ENCODE assay signal across 17 cellular contexts in genomic region chr10:69385454-69386350, GRCh38. TPM values are rescaled to one million over a fixed set of nuclear protein-coding genes. Genes with fewer than 3 reads are reported as not detected.
A peak's percentile ranks its signal among the peaks of the same experiment; 100 is the strongest.
DNase-seq lines count a peak whose midpoint lies in the region; FAIRE-seq and TF ChIP-seq lines count a peak whose summit lies in the region.
"Had no signal": no experiment of that assay in that cellular context is flagged by ENCODE, and none has a peak within 500 bp of the region (broad histone marks: within the 10 kb centered on the region; RNA-seq: fewer than 3 reads in every experiment).

No MANE protein-coding gene starts in this region.

- H3K79me2 ChIP-seq in H1 (ENCODE audit: control insufficient read depth in 1 of 2, insufficient read depth in 2 of 2, low read length in 2 of 2), result no peaks in the 10 kb centered on the region

- H3K4ac ChIP-seq in H1 (replicated peaks; ENCODE audit: insufficient read length, low read depth, low read length), result no peak overlapping the region

- peak overlapping the region; percentile 5; the same call in 1 of the 2 replicates for H2BK5ac ChIP-seq in H1 (ENCODE audit: low read depth, low read length)

- H3K14ac ChIP-seq in H1 (ENCODE audit: insufficient read length), result no peak overlapping the region

- H3K27ac ChIP-seq in H1 (ENCODE audit: low read depth, low read length) (no peak overlapping the region), mucosa of rectum (ENCODE audit: low read depth in 2 of 2, low read length in 2 of 2) (peak overlapping the region; percentile 48 to 50), uterus (peak overlapping the region; percentile 16 to 22)
- H3K27ac ChIP-seq: brain microvascular endothelial cell, HL-60 had no signal

- no peak overlapping the region for H2BK120ac ChIP-seq in H1 (replicated peaks; ENCODE audit: low read depth, low read length)

- H3K27ac Mint-ChIP-seq in activated naive CD4-positive, alpha-beta T cell treated with anti-CD3 and anti-CD28 coated beads, Interleukin-2, amount 50 U/mL, for 24 hours, result peak overlapping the region; percentile 63
- H3K27ac Mint-ChIP-seq in activated CD4-positive, alpha-beta memory T cell treated with anti-CD3 and anti-CD28 coated beads for 36 hours, result no peak overlapping the region
- H3K27ac Mint-ChIP-seq: WTC11 had no signal

- no peak overlapping the region for H2BK15ac ChIP-seq in H1 (ENCODE audit: low read length)

- no peaks in the 10 kb centered on the region for H3K23me2 ChIP-seq in H1 (ENCODE audit: low read depth, low read length)

- H3K4me3 ChIP-seq in H1 (ENCODE audit: extremely low read depth in 1 of 4, insufficient read depth in 2 of 4, low read depth in 3 of 4, low read length in 4 of 4) (no peak overlapping the region), mucosa of rectum (ENCODE audit: low read length in 2 of 2) (no peak overlapping the region), uterus (no peak overlapping the region)
- H3K4me3 ChIP-seq: dorsolateral prefrontal cortex, GM12878 had no signal

- peaks cover 6% of the 10 kb centered on the region for H3K4me1 Mint-ChIP-seq in activated naive CD4-positive, alpha-beta T cell treated with anti-CD3 and anti-CD28 coated beads, Interleukin-2, amount 50 U/mL, for 24 hours
- H3K4me1 Mint-ChIP-seq in activated CD4-positive, alpha-beta memory T cell treated with anti-CD3 and anti-CD28 coated beads for 36 hours (ENCODE audit: low read depth), result peaks cover 2% of the 10 kb centered on the region

- no peak overlapping the region for H2BK20ac ChIP-seq in H1 (ENCODE audit: low read length)

- no peak for DNase-seq in activated naive CD4-positive, alpha-beta T cell treated with anti-CD3 and anti-CD28 coated beads, Interleukin-2, amount 50 U/mL, for 16 hours
- DNase-seq in H1 (ENCODE audit: low read depth in 1 of 2, low spot score in 2 of 2) (no peak), uterus (no peak), Ammon's horn (ENCODE audit: low spot score) (no peak), NCI-H146 treated with DMSO at 0.1 percent for 48 hours (lab: John Stamatoyannopoulos, UW; ENCODE audit: unreplicated experiment) (no peak)
- no peak for DNase-seq in activated CD4-positive, alpha-beta memory T cell treated with anti-CD3 and anti-CD28 coated beads for 36 hours
- DNase-seq: brain microvascular endothelial cell, dorsolateral prefrontal cortex, KG1, NCI-H1092 treated with DMSO at 0.1 percent for 48 hours, NCI-H2171 treated with DMSO at 0.1 percent for 48 hours had no signal

- no peak for TF ChIP-seq EP300 in H1 (IDR thresholded peaks at IDR 0.05; ENCODE audit: borderline replicate concordance in 1 of 2, low read depth in 2 of 2, low read length in 2 of 2)

- 88% methylated on average over 11 of the region's 11 CpGs; no CpG with 5 or more reads in 1 of the 2 experiments for WGBS in H1 (ENCODE audit: extremely low coverage in 1 of 2, insufficient coverage in 1 of 2, insufficient read length in 1 of 2, insufficient replicate concordance in 2 of 2, low coverage in 1 of 2, low lambda C conversion rate in 2 of 2, missing lambda C conversion rate in 1 of 2), 2 experiments

- H2AFZ ChIP-seq in H1 (ENCODE audit: low read length), result no peak overlapping the region

- POLR2A ChIA-PET in H1 (lab: Charles Lee; ENCODE audit: partially characterized antibody), result interaction anchor here (1.2 kb wide), 1 partner anchor 11 kb away, joined by 3 read pairs; no protein-coding TSS in a partner anchor
- POLR2A ChIA-PET in activated CD4-positive, alpha-beta memory T cell treated with anti-CD3 and anti-CD28 coated beads for 36 hours (lab: Charles Lee), result no interaction called here

- no peak overlapping the region for H4K5ac ChIP-seq in H1 (ENCODE audit: insufficient read length, low read depth, low read length)

- H3K4me1 ChIP-seq in H1 (replicated peaks in 1 of 4; ENCODE audit: control insufficient read depth in 3 of 4, insufficient read depth in 4 of 4, low read length in 3 of 4) (peaks cover 6 to 16% (median 12%) of the 10 kb centered on the region in 4 experiments), mucosa of rectum (ENCODE audit: control insufficient read depth in 2 of 2, insufficient read depth in 2 of 2, low read length in 2 of 2) (peaks cover 4 to 5% of the 10 kb centered on the region in 2 donors), uterus (peaks cover 11 to 14% of the 10 kb centered on the region in 2 donors)

- H3K18ac ChIP-seq in H1 (ENCODE audit: extremely low read depth, low read length), result no peak overlapping the region

- H3K56ac ChIP-seq in H1 (replicated peaks; ENCODE audit: insufficient read length, low read depth, low read length), result no peak overlapping the region

- H3K79me1 ChIP-seq in H1 (ENCODE audit: low read depth, low read length), result peaks cover 9% of the 10 kb centered on the region; the same call in 1 of the 2 replicates

- peaks cover 16 to 62% (median 51%) of the 10 kb centered on the region in 4 experiments for H3K36me3 ChIP-seq in H1 (ENCODE audit: control insufficient read depth in 2 of 4, insufficient read depth in 4 of 4, low read length in 3 of 4)
- peaks cover 47 to 69% of the 10 kb centered on the region in 2 donors for H3K36me3 ChIP-seq in mucosa of rectum (ENCODE audit: control insufficient read depth in 2 of 2, insufficient read depth in 2 of 2, low read length in 2 of 2)
- H3K36me3 ChIP-seq in uterus, result no peaks in the 10 kb centered on the region

- H3K27me3 Mint-ChIP-seq in activated naive CD4-positive, alpha-beta T cell treated with anti-CD3 and anti-CD28 coated beads, Interleukin-2, amount 50 U/mL, for 24 hours, result no peaks in the 10 kb centered on the region
- H3K27me3 Mint-ChIP-seq in activated CD4-positive, alpha-beta memory T cell treated with anti-CD3 and anti-CD28 coated beads for 36 hours, result no peaks in the 10 kb centered on the region
- H3K27me3 Mint-ChIP-seq: activated naive CD8-positive, alpha-beta T cell had no signal

- no peak overlapping the region for H3K23ac ChIP-seq in H1 (ENCODE audit: insufficient read length)

- H3K9me3 Mint-ChIP-seq in activated naive CD4-positive, alpha-beta T cell treated with anti-CD3 and anti-CD28 coated beads, Interleukin-2, amount 50 U/mL, for 24 hours, result no peaks in the 10 kb centered on the region
- no peaks in the 10 kb centered on the region for H3K9me3 Mint-ChIP-seq in activated CD4-positive, alpha-beta memory T cell treated with anti-CD3 and anti-CD28 coated beads for 36 hours

- no peak overlapping the region for H3K4me2 ChIP-seq in H1 (ENCODE audit: insufficient read depth in 1 of 2, low read depth in 2 of 2, low read length in 2 of 2)

- no peak for FAIRE-seq in H1 (lab: Jason Lieb, UNC)
- FAIRE-seq: GM12878 had no signal

- no peak overlapping the region for H2AK5ac ChIP-seq in H1 (ENCODE audit: low read depth, low read length)

- CTCF ChIA-PET in H1 (lab: Charles Lee; ENCODE audit: partially characterized antibody), result interaction anchor here (1.7 to 3.4 kb wide), 3 partner anchors 13 to 147 kb away, joined by 3 to 14 read pairs (median 9); no protein-coding TSS in a partner anchor
- CTCF ChIA-PET in activated CD4-positive, alpha-beta memory T cell treated with anti-CD3 and anti-CD28 coated beads for 36 hours (lab: Charles Lee), result no interaction called here

- no peak overlapping the region for H4K8ac ChIP-seq in H1 (ENCODE audit: extremely low read depth, insufficient read depth, low read length)

- TF ChIP-seq CTCF in H1 (IDR thresholded peaks at IDR 0.05; ENCODE audit: control extremely low read depth in 1 of 3, insufficient read depth in 1 of 3, low read depth in 1 of 3, low read length in 3 of 3), result no peak
- TF ChIP-seq CTCF in uterus (IDR thresholded peaks at IDR 0.05), result no peak

- H3K9me3 ChIP-seq in H1 (ENCODE audit: insufficient read depth in 2 of 2, low read depth in 1 of 2, low read length in 1 of 2) (no peaks in the 10 kb centered on the region), mucosa of rectum (ENCODE audit: control insufficient read depth in 2 of 2, low read length in 2 of 2) (no peaks in the 10 kb centered on the region), uterus (no peaks in the 10 kb centered on the region)

- H4K20me1 ChIP-seq in H1 (replicated peaks in 1 of 2; ENCODE audit: control insufficient read depth in 1 of 2, insufficient read depth in 2 of 2, low read length in 2 of 2), result no peaks in the 10 kb centered on the region

- no peak for TF ChIP-seq POLR2A in H1 (IDR thresholded peaks at IDR 0.05; ENCODE audit: control extremely low read depth in 1 of 2, low read depth in 2 of 2, low read length in 2 of 2)
- TF ChIP-seq POLR2A in uterus (IDR thresholded peaks at IDR 0.05), result no peak

- H3K4me3 Mint-ChIP-seq in activated naive CD4-positive, alpha-beta T cell treated with anti-CD3 and anti-CD28 coated beads, Interleukin-2, amount 50 U/mL, for 24 hours, result no peak overlapping the region
- H3K4me3 Mint-ChIP-seq in activated CD4-positive, alpha-beta memory T cell treated with anti-CD3 and anti-CD28 coated beads for 36 hours, result no peak overlapping the region
- H3K4me3 Mint-ChIP-seq: activated naive CD8-positive, alpha-beta T cell; WTC11 had no signal

- H3K9ac ChIP-seq in H1 (replicated peaks in 1 of 4; ENCODE audit: extremely low read depth in 1 of 4, low read depth in 3 of 4, low read length in 3 of 4), result no peak overlapping the region
- H3K9ac ChIP-seq in mucosa of rectum (ENCODE audit: low read depth in 1 of 2, low read length in 2 of 2), result no peak overlapping the region

- H3K36me3 Mint-ChIP-seq in activated naive CD4-positive, alpha-beta T cell treated with anti-CD3 and anti-CD28 coated beads, Interleukin-2, amount 50 U/mL, for 24 hours, result peaks cover 20% of the 10 kb centered on the region
- peaks cover 59% of the 10 kb centered on the region for H3K36me3 Mint-ChIP-seq in activated CD4-positive, alpha-beta memory T cell treated with anti-CD3 and anti-CD28 coated beads for 36 hours
- H3K36me3 Mint-ChIP-seq: activated naive CD8-positive, alpha-beta T cell had no signal

- H3K27me3 ChIP-seq in H1 (replicated peaks in 1 of 4; ENCODE audit: control insufficient read depth in 3 of 4, extremely low read depth in 1 of 4, insufficient read depth in 3 of 4, low read length in 3 of 4) (no peaks in the 10 kb centered on the region), mucosa of rectum (ENCODE audit: control insufficient read depth in 2 of 2, insufficient read depth in 2 of 2, low read length in 2 of 2) (no peaks in the 10 kb centered on the region), uterus (no peaks in the 10 kb centered on the region)
- H3K27me3 ChIP-seq: brain microvascular endothelial cell had no signal

- H4K91ac ChIP-seq in H1 (replicated peaks; ENCODE audit: insufficient read length, low read length), result no peak overlapping the region

- intact Hi-C loops in uterus (cut with DNase I; ENCODE audit: low total_unique reads), result no loop called here
- intact Hi-C loops in activated CD4-positive, alpha-beta memory T cell treated with anti-CD3 and anti-CD28 coated beads for 36 hours (cut with micrococcal nuclease), result no loop called here

- H2BK12ac ChIP-seq in H1 (ENCODE audit: low read depth, low read length), result no peak overlapping the region

- TF ChIP-seq RAD21 in H1 (IDR thresholded peaks at IDR 0.05 in 1 of 2, conservative IDR thresholded peaks at IDR 0.05 in 1 of 2; ENCODE audit: low read depth in 2 of 2, low read length in 2 of 2), result no peak

RNA-seq across cellular contexts. Expression of gene TACR2, which starts 31.0 kb away (rescaled TPM):
- not detected in 2 replicates for total RNA-seq in H1 (2021; fragmentation: NEBNext Ultra II Directional; extraction: Animal tissue kit (Norgen Biotek cat#: 25700))
- 0.06 TPM in 1 of 2 replicates, not detected in the other for polyA plus RNA-seq in H1 (2011; rRNA removed)
- 0.06 TPM for polyA plus RNA-seq in H1 (2011; cell fraction: cytosol; rRNA removed)
- 0.06 TPM for polyA plus RNA-seq in H1 (2011; cell fraction: nucleus; rRNA removed)
- polyA plus RNA-seq in H1 (2012, experiment 1 of 2), result 0.13 to 0.33 TPM (median 0.20 TPM) in 4 replicates
- not detected for polyA plus RNA-seq in H1 (2012, experiment 2 of 2)
- polyA plus RNA-seq in H1 (2013, experiment 1 of 2), result 0.04 TPM
- polyA plus RNA-seq in H1 (2013, experiment 2 of 2), result 0.04 TPM
- not detected in 2 replicates for polyA minus RNA-seq in H1 (2011; rRNA and poly(A)+ RNA removed)
- not detected for polyA minus RNA-seq in H1 (2011; cell fraction: cytosol; rRNA and poly(A)+ RNA removed)
- not detected for polyA minus RNA-seq in H1 (2011; cell fraction: nucleus; rRNA and poly(A)+ RNA removed)
- 10 to 100 TPM in 2 of 4 donors, 1 to 10 TPM in 1, under 1 TPM in 1; 0.28 to 35.0 (median 13.8) TPM for total RNA-seq in uterus
- not detected for total RNA-seq in activated CD4-positive, alpha-beta memory T cell treated with anti-CD3 and anti-CD28 coated beads for 36 hours
- total RNA-seq: GM12878 had no signal
